11 cellular contexts compared by ENCODE assay signal in the genomic region with DNA sequence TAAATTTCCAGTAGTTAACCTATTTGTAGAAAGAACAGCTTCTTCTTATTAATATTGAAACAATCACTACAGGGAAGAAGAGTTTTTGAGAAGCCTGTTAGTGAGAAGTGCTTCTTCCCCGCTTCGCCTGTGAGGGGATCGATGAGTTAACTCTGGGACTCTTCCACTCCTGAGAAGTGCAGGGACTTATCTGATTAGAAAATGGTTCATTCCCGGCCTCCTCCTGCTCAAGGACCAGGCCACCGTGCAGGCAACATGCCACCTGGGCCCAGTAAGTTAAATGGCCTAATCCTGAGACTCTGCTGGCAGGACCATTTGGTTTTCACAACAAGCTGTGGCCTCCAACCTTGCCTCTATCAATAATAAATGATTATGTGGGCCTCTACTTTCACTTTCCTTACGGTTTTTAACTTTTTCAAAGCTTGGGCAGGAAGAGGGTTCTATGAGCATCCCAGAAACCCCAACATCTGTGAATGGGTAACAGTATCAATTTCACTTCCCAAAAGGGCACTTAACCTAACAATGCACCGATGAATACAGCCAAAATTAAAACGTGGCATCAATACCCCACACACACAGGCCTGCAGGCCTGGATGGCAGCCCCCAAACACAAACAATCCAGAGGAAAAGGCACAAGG. TPM values are rescaled to one million over a fixed set of nuclear protein-coding genes. Genes with fewer than 3 reads are reported as not detected.
DNase-seq lines count a peak whose midpoint lies in the region; ATAC-seq and TF ChIP-seq lines count a peak whose summit lies in the region.
"Had no signal": no experiment of that assay in that cellular context is flagged by ENCODE, and none has a peak within 500 bp of the region (broad histone marks: within the 10 kb centered on the region; RNA-seq: fewer than 3 reads in every experiment).

No MANE protein-coding gene starts in this region.

- no peak overlapping the region for H2AK5ac ChIP-seq in mesenchymal stem cell (ENCODE audit: low read length, severe bottlenecking)

- H3K4ac ChIP-seq in mesenchymal stem cell (ENCODE audit: low read depth in 1 of 2, low read length in 2 of 2): no peak overlapping the region

- peaks cover 96% of the 10 kb centered on the region for H3K79me2 ChIP-seq in hepatocyte

- H3K9ac ChIP-seq in mesenchymal stem cell (ENCODE audit: low read length): peak overlapping the region; percentile 11

- peaks cover 14% of the 10 kb centered on the region for H4K20me1 ChIP-seq in hepatocyte (ENCODE audit: insufficient read depth, poor library complexity, severe bottlenecking)

- H2AFZ ChIP-seq in mesenchymal stem cell (ENCODE audit: low read depth, low read length): no peak overlapping the region
- H2AFZ ChIP-seq in hepatocyte: no peak overlapping the region

- DNase-seq in NCI-H82 (lab: John Stamatoyannopoulos, UW): peak; percentile 62
- DNase-seq in NCI-H82 treated with DMSO at 0.1 percent for 48 hours (lab: John Stamatoyannopoulos, UW; ENCODE audit: unreplicated experiment): no peak
- DNase-seq in mesenchymal stem cell: peak; percentile 22
- no peak for DNase-seq in hepatocyte (ENCODE audit: low spot score)
- no peak for DNase-seq in sciatic nerve (ENCODE audit: low spot score)
- no peak for DNase-seq in GM13977 (ENCODE audit: low spot score)
- DNase-seq: activated CD8-positive, alpha-beta memory T cell treated with anti-CD3 and anti-CD28 coated beads, Interleukin-2, amount 50 U/mL, for 4 hours; SIG-M5; stimulated activated CD4-positive, alpha-beta T cell treated with anti-CD3 and anti-CD28 coated beads, Interleukin-2, amount 100 ng/mL, for 48 hours had no signal

- H4K8ac ChIP-seq in mesenchymal stem cell (ENCODE audit: low read length): peak overlapping the region; percentile 51

- H3K4me1 ChIP-seq in mesenchymal stem cell (ENCODE audit: control insufficient read depth, insufficient read depth, low read depth, low read length) (peaks cover 28% of the 10 kb centered on the region), hepatocyte (ENCODE audit: insufficient read depth) (peaks cover 15% of the 10 kb centered on the region)

- H3K36me3 ChIP-seq in mesenchymal stem cell (ENCODE audit: control insufficient read depth in 1 of 2, insufficient read depth in 2 of 2, low read depth in 1 of 2, low read length in 2 of 2): peaks cover 0 to 11% of the 10 kb centered on the region in 2 experiments
- H3K36me3 ChIP-seq in hepatocyte (replicated peaks; ENCODE audit: insufficient read depth, low read depth): no peaks in the 10 kb centered on the region

- no peaks in the 10 kb centered on the region for H3K9me2 ChIP-seq in hepatocyte (replicated peaks; ENCODE audit: insufficient read depth)

- no peak overlapping the region for H4K91ac ChIP-seq in mesenchymal stem cell (ENCODE audit: low read length)

- TF ChIP-seq CTCF in hepatocyte (IDR thresholded peaks at IDR 0.05; ENCODE audit: poor library complexity): no peak
- TF ChIP-seq CTCF in GM13977 (IDR thresholded peaks at IDR 0.05; ENCODE audit: extremely low read depth, insufficient read depth, missing control alignments): no peak

- WGBS in mesenchymal stem cell: 62% methylated on average over 7 of the region's 8 CpGs
- 71% methylated on average over 8 of the region's 8 CpGs for WGBS in hepatocyte (ENCODE audit: low lambda C conversion rate, missing lambda C conversion rate)

- H3K9me3 ChIP-seq in mesenchymal stem cell (ENCODE audit: control insufficient read depth, low read length): no peaks in the 10 kb centered on the region
- H3K9me3 ChIP-seq in hepatocyte (ENCODE audit: low read depth): no peaks in the 10 kb centered on the region

- no peak overlapping the region for H2BK5ac ChIP-seq in mesenchymal stem cell (ENCODE audit: low read depth, low read length, poor library complexity, severe bottlenecking)

- peak overlapping the region in 1 of 2 experiments; percentile 33 for H2BK12ac ChIP-seq in mesenchymal stem cell (ENCODE audit: low read length in 2 of 2)

- H3K4me2 ChIP-seq in mesenchymal stem cell (ENCODE audit: low read length, poor library complexity, severe bottlenecking): no peak overlapping the region
- no peak overlapping the region for H3K4me2 ChIP-seq in hepatocyte

- H3K23ac ChIP-seq in mesenchymal stem cell (ENCODE audit: low read length in 2 of 2): no peak overlapping the region

- in situ Hi-C loops in GM13977 (cut with MboI; ENCODE audit: low pct_unique_long_range_greater_than_20kb, low sequenced_read_pairs, unreplicated experiment): no loop called here

- H3K14ac ChIP-seq in mesenchymal stem cell (ENCODE audit: low read length in 2 of 2): no peak overlapping the region

- peak overlapping the region; percentile 58 to 83 for H3K18ac ChIP-seq in mesenchymal stem cell (ENCODE audit: low read depth in 1 of 2, low read length in 2 of 2)

- peaks cover 44% of the 10 kb centered on the region for H3K79me1 ChIP-seq in mesenchymal stem cell (replicated peaks; ENCODE audit: low read length, poor library complexity, severe bottlenecking)

- H2BK120ac ChIP-seq in mesenchymal stem cell (ENCODE audit: low read depth, low read length): peak overlapping the region; percentile 57

- H2BK15ac ChIP-seq in mesenchymal stem cell (ENCODE audit: low read depth, poor library complexity, severe bottlenecking): peak overlapping the region; percentile 33

- H3K4me3 ChIP-seq in mesenchymal stem cell (ENCODE audit: insufficient read depth in 1 of 2, low read depth in 1 of 2, low read length in 2 of 2): no peak overlapping the region
- H3K4me3 ChIP-seq in hepatocyte: no peak overlapping the region

- H3K27me3 ChIP-seq in mesenchymal stem cell (ENCODE audit: control insufficient read depth in 1 of 2, insufficient read depth in 1 of 2, low read length in 2 of 2) (no peaks in the 10 kb centered on the region), hepatocyte (no peaks in the 10 kb centered on the region)

- intact Hi-C loops in sciatic nerve (cut with DNase I): no loop called here

- H3K27ac ChIP-seq in mesenchymal stem cell (ENCODE audit: low read length, poor library complexity, severe bottlenecking) (no peak overlapping the region), hepatocyte (no peak overlapping the region)

- ATAC-seq in GM21367 (IDR thresholded peaks at IDR 0.05; ENCODE audit: unreplicated experiment): peak; percentile 37
- ATAC-seq in HG03460 (IDR thresholded peaks at IDR 0.05; ENCODE audit: unreplicated experiment): peak; percentile 46
- no peak for ATAC-seq in sciatic nerve

RNA-seq across cellular contexts. Expression of gene SIPA1L2, which starts 33.1 kb away (rescaled TPM):
- 10.2 TPM for polyA plus RNA-seq in mesenchymal stem cell (2013, experiment 1 of 2)
- 9.6 TPM for polyA plus RNA-seq in mesenchymal stem cell (2013, experiment 2 of 2)
- 35.9 and 50.1 TPM in 2 replicates for total RNA-seq in hepatocyte
- polyA plus RNA-seq in hepatocyte: 21.6 and 27.6 TPM in 2 replicates
- 61.5 TPM for total RNA-seq in sciatic nerve

Comparison
In these comparisons a context has a peak if more than half of its experiments do, and no peak if none do; other contexts are left out.
1. DNase-seq: peak in NCI-H82 (single experiment) and mesenchymal stem cell (single experiment); none in NCI-H82 treated with DMSO at 0.1 percent for 48 hours (single experiment), hepatocyte (single experiment), sciatic nerve (single experiment) and GM13977 (single experiment).